ENCODE assay signal across 1 cellular context in genomic region chr2:96171836-96172235, GRCh38.
TF ChIP-seq lines count a peak whose summit lies in the region.

No MANE protein-coding gene starts in this region.

TF ChIP-seq in GM12878, 131 proteins besides CTCF, POLR2A, EP300 and RAD21:
- TF ChIP-seq CEBPZ (IDR thresholded peaks at IDR 0.05; ENCODE audit: low read depth, low read length), result no peak
- TF ChIP-seq MLLT1 (IDR thresholded peaks at IDR 0.05), result 0 out of 2 replicates have a peak, but pooled peaks have one; percentile 25
